ENCODE assay signal across 11 cellular contexts in the genomic region with DNA sequence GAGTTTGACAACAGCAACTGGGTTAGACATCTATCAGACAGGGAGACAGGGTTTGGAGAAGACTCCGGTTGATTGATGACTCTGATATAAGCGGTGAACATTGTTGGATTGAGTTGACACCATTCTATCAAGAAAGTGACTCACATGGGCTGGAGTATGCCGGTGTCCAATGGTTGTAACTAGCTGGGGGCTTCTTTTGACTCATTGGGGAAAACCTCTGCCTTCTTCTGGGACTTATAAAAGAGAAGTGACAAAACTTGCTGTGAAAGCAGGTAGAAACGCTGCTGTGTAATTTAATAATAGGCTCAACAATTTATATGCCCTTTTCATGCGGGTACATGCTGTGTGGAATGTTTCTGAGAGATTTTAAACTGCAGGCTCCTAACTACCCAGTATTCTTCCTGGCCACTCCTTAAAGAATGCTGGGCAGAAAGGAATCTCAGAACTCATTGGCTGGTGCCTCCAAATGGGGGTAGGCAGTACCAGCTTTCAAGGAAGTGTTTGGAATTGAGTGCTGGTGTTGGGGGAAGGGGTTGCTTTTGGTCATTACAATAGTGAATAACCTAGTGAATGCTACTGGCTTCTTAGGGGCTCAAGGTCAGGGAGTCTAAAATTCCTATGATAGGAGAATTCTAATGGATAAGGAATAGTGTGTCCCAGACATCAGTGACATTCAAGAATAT. TPM values are rescaled to one million over a fixed set of nuclear protein-coding genes. Genes with fewer than 3 reads are reported as not detected.
A peak's percentile ranks its signal among the peaks of the same experiment; 100 is the strongest.
DNase-seq lines count a peak whose midpoint lies in the region; ATAC-seq lines count a peak whose summit lies in the region.
"Had no signal": no experiment of that assay in that cellular context is flagged by ENCODE, and none has a peak within 500 bp of the region (broad histone marks: within the 10 kb centered on the region; RNA-seq: fewer than 3 reads in every experiment).

No MANE protein-coding gene starts in this region.

- peaks cover 43% of the 10 kb centered on the region for H3K36me3 Mint-ChIP-seq in activated T-helper 1 cell treated with anti-CD3 and anti-CD28 coated beads, Interleukin-12 subunit alpha, Interleukin-12 subunit beta, Interleukin-2, Interleukin-4 antibody, amounts not matched to agents 30 ng/mL and 10 ng/mL and 1 ng/mL, durations not matched to agents 14 hours and 24 hours and 36 hours (ENCODE audit: low read depth)
- H3K36me3 Mint-ChIP-seq in stimulated activated naive CD8-positive, alpha-beta T cell treated with anti-CD3 and anti-CD28 coated beads, Interleukin-15, Interleukin-2, amounts not matched to agents 100 ng/mL and 50 ng/mL, for 24 hours (ENCODE audit: low read depth) = peaks cover 23% of the 10 kb centered on the region

- peaks cover 89% of the 10 kb centered on the region for H3K4me1 Mint-ChIP-seq in activated T-helper 1 cell treated with anti-CD3 and anti-CD28 coated beads, Interleukin-12 subunit alpha, Interleukin-12 subunit beta, Interleukin-2, Interleukin-4 antibody, amounts not matched to agents 30 ng/mL and 10 ng/mL and 1 ng/mL, durations not matched to agents 14 hours and 24 hours and 36 hours (ENCODE audit: low read depth)
- H3K4me1 Mint-ChIP-seq in stimulated activated naive CD8-positive, alpha-beta T cell treated with anti-CD3 and anti-CD28 coated beads, Interleukin-15, Interleukin-2, amounts not matched to agents 100 ng/mL and 50 ng/mL, for 24 hours (ENCODE audit: low read depth) = peaks cover 91% of the 10 kb centered on the region

- no peak for ATAC-seq in GM18517 (IDR thresholded peaks at IDR 0.05; ENCODE audit: unreplicated experiment)
- ATAC-seq in GM21515 (IDR thresholded peaks at IDR 0.05; ENCODE audit: unreplicated experiment) = no peak

- H3K27ac Mint-ChIP-seq in activated T-helper 1 cell treated with anti-CD3 and anti-CD28 coated beads, Interleukin-12 subunit alpha, Interleukin-12 subunit beta, Interleukin-2, Interleukin-4 antibody, amounts not matched to agents 30 ng/mL and 10 ng/mL and 1 ng/mL, durations not matched to agents 14 hours and 24 hours and 36 hours = peak overlapping the region; percentile 77
- H3K27ac Mint-ChIP-seq in stimulated activated naive CD8-positive, alpha-beta T cell treated with anti-CD3 and anti-CD28 coated beads, Interleukin-15, Interleukin-2, amounts not matched to agents 100 ng/mL and 50 ng/mL, for 24 hours = peak overlapping the region; percentile 94

- intact Hi-C loops in activated T-helper 1 cell treated with anti-CD3 and anti-CD28 coated beads, Interleukin-12 subunit alpha, Interleukin-12 subunit beta, Interleukin-2, Interleukin-4 antibody, amounts not matched to agents 30 ng/mL and 10 ng/mL and 1 ng/mL, durations not matched to agents 14 hours and 24 hours and 36 hours (cut with micrococcal nuclease) = loop anchor here (5.0 to 10.0 kb wide), 5 partner anchors 103 to 1659 kb away; a partner anchor contains a TSS

- DNase-seq in stimulated activated CD4-positive, alpha-beta T cell treated with anti-CD3 and anti-CD28 coated beads, Interleukin-15, amount 100 ng/mL, for 24 hours = peak; percentile 64
- DNase-seq in stimulated activated CD4-positive, alpha-beta T cell treated with anti-CD3 and anti-CD28 coated beads, Interleukin-2, amount 100 ng/mL, for 48 hours = no peak
- no peak for DNase-seq in activated T-helper 1 cell treated with anti-CD3 and anti-CD28 coated beads, Interleukin-12 subunit alpha, Interleukin-12 subunit beta, Interleukin-2, Interleukin-4 antibody, amounts not matched to agents 30 ng/mL and 10 ng/mL and 1 ng/mL, durations not matched to agents 14 hours and 24 hours and 36 hours (ENCODE audit: low spot score)
- DNase-seq in iPS-NIHi7 (ENCODE audit: extremely low spot score) (peak; percentile 26), DMS79 (lab: John Stamatoyannopoulos, UW) (no peak)
- DNase-seq: aorta, head of caudate nucleus, NCI-H524 treated with DMSO at 0.1 percent for 48 hours had no signal

- H3K9me3 Mint-ChIP-seq in activated T-helper 1 cell treated with anti-CD3 and anti-CD28 coated beads, Interleukin-12 subunit alpha, Interleukin-12 subunit beta, Interleukin-2, Interleukin-4 antibody, amounts not matched to agents 30 ng/mL and 10 ng/mL and 1 ng/mL, durations not matched to agents 14 hours and 24 hours and 36 hours = peaks cover 14% of the 10 kb centered on the region
- H3K9me3 Mint-ChIP-seq in stimulated activated naive CD8-positive, alpha-beta T cell treated with anti-CD3 and anti-CD28 coated beads, Interleukin-15, Interleukin-2, amounts not matched to agents 100 ng/mL and 50 ng/mL, for 24 hours = no peaks in the 10 kb centered on the region

- no peaks in the 10 kb centered on the region for H3K27me3 Mint-ChIP-seq in activated T-helper 1 cell treated with anti-CD3 and anti-CD28 coated beads, Interleukin-12 subunit alpha, Interleukin-12 subunit beta, Interleukin-2, Interleukin-4 antibody, amounts not matched to agents 30 ng/mL and 10 ng/mL and 1 ng/mL, durations not matched to agents 14 hours and 24 hours and 36 hours (ENCODE audit: insufficient read depth)
- H3K27me3 Mint-ChIP-seq in stimulated activated naive CD8-positive, alpha-beta T cell treated with anti-CD3 and anti-CD28 coated beads, Interleukin-15, Interleukin-2, amounts not matched to agents 100 ng/mL and 50 ng/mL, for 24 hours = no peaks in the 10 kb centered on the region

- H3K4me3 Mint-ChIP-seq in activated T-helper 1 cell treated with anti-CD3 and anti-CD28 coated beads, Interleukin-12 subunit alpha, Interleukin-12 subunit beta, Interleukin-2, Interleukin-4 antibody, amounts not matched to agents 30 ng/mL and 10 ng/mL and 1 ng/mL, durations not matched to agents 14 hours and 24 hours and 36 hours = peak overlapping the region; percentile 55
- H3K4me3 Mint-ChIP-seq in stimulated activated naive CD8-positive, alpha-beta T cell treated with anti-CD3 and anti-CD28 coated beads, Interleukin-15, Interleukin-2, amounts not matched to agents 100 ng/mL and 50 ng/mL, for 24 hours = peak overlapping the region; percentile 66

RNA-seq across cellular contexts. Expression of a gene that starts 43.9 kb away (rescaled TPM):
- total RNA-seq in activated T-helper 1 cell treated with anti-CD3 and anti-CD28 coated beads, Interleukin-12 subunit alpha, Interleukin-12 subunit beta, Interleukin-2, Interleukin-4 antibody, amounts not matched to agents 30 ng/mL and 10 ng/mL and 1 ng/mL, durations not matched to agents 14 hours and 24 hours and 36 hours = 100 and 107 TPM in 2 replicates

Comparison
In these comparisons a context has a peak if more than half of its experiments do, and no peak if none do; other contexts are left out.
1. DNase-seq: peak in stimulated activated CD4-positive, alpha-beta T cell treated with anti-CD3 and anti-CD28 coated beads, Interleukin-15, amount 100 ng/mL, for 24 hours (single experiment) and iPS-NIHi7 (single experiment); none in stimulated activated CD4-positive, alpha-beta T cell treated with anti-CD3 and anti-CD28 coated beads, Interleukin-2, amount 100 ng/mL, for 48 hours (0 of 2), activated T-helper 1 cell treated with anti-CD3 and anti-CD28 coated beads, Interleukin-12 subunit alpha, Interleukin-12 subunit beta, Interleukin-2, Interleukin-4 antibody, amounts not matched to agents 30 ng/mL and 10 ng/mL and 1 ng/mL, durations not matched to agents 14 hours and 24 hours and 36 hours (single experiment) and DMS79 (single experiment).